Comparison of ENCODE assay signal across 13 cellular contexts in genomic region chr2:85257359-85258193, GRCh38.
DNase-seq lines count a peak whose midpoint lies in the region; FAIRE-seq and TF ChIP-seq lines count a peak whose summit lies in the region.
"Had no signal": no experiment of that assay in that cellular context is flagged by ENCODE, and none has a peak within 500 bp of the region (broad histone marks: within the 10 kb centered on the region; RNA-seq: fewer than 3 reads in every experiment).

No MANE protein-coding gene starts in this region.

- DNase-seq in ELF-1 (ENCODE audit: low read depth, low spot score) (peak; percentile 58), adipocyte (ENCODE audit: low read depth) (peak; percentile 60), kidney (no peak), adrenal gland (no peak), glomerular visceral epithelial cell (ENCODE audit: extremely low spot score) (no peak), DMS 273 treated with DMSO at 0.1 percent for 48 hours (lab: John Stamatoyannopoulos, UW) (no peak)
- no peak for DNase-seq in stimulated activated CD4-positive, alpha-beta T cell treated with anti-CD3 and anti-CD28 coated beads, Interleukin-15, amount 100 ng/mL, for 24 hours
- DNase-seq: activated CD4-positive, alpha-beta T cell treated with anti-CD3 and anti-CD28 coated beads, Interleukin-2, amount 50 U/mL, for 1 hour; activated naive CD4-positive, alpha-beta T cell treated with anti-CD3 and anti-CD28 coated beads, Interleukin-2, amount 10 ng/mL, durations not matched to agents 7 days and 5 days; NCI-H2107; SHP77; stimulated activated naive CD4-positive, alpha-beta T cell had no signal

- H3K4me1 ChIP-seq in adipocyte (ENCODE audit: control insufficient read depth, insufficient read depth, low read length): peaks cover 50% of the 10 kb centered on the region
- peaks cover 18 to 32% of the 10 kb centered on the region in 2 donors for H3K4me1 ChIP-seq in kidney (ENCODE audit: control insufficient read depth in 1 of 2, insufficient read depth in 1 of 2, low read depth in 1 of 2, low read length in 2 of 2)
- H3K4me1 ChIP-seq in skeletal muscle tissue (ENCODE audit: control insufficient read depth in 3 of 3, insufficient read depth in 3 of 3, low read length in 3 of 3): peaks cover 41 to 53% (median 50%) of the 10 kb centered on the region in 3 donors
- H3K4me1 ChIP-seq in adrenal gland (replicated peaks in 1 of 2): peaks cover 0 to 25% of the 10 kb centered on the region in 2 donors

- no peaks in the 10 kb centered on the region for H3K27me3 ChIP-seq in adipocyte (replicated peaks; ENCODE audit: control insufficient read depth, insufficient read depth, low read length)
- H3K27me3 ChIP-seq in skeletal muscle tissue (ENCODE audit: control insufficient read depth in 3 of 3, insufficient read depth in 3 of 3, low read length in 3 of 3): no peaks in the 10 kb centered on the region
- H3K27me3 ChIP-seq in adrenal gland: no peaks in the 10 kb centered on the region

- TF ChIP-seq CTCF in kidney (IDR thresholded peaks at IDR 0.05; ENCODE audit: borderline replicate concordance, extremely low read depth, insufficient read depth) (no peak), adrenal gland (IDR thresholded peaks at IDR 0.05) (no peak)

- intact Hi-C loops in kidney (cut with DNase I): no loop called here
- intact Hi-C loops in adrenal gland (cut with DNase I): no loop called here

- H3K4me3 ChIP-seq in adipocyte (ENCODE audit: low read length) (peak overlapping the region; percentile 24), kidney (ENCODE audit: low read length in 2 of 2) (no peak overlapping the region), skeletal muscle tissue (ENCODE audit: low read length in 3 of 3) (no peak overlapping the region), adrenal gland (no peak overlapping the region)

- peak overlapping the region; percentile 59 to 78 for H3K27ac ChIP-seq in kidney (ENCODE audit: low read depth in 2 of 2, low read length in 2 of 2)
- H3K27ac ChIP-seq in skeletal muscle tissue (ENCODE audit: low read depth, low read length): peak overlapping the region; percentile 66
- H3K27ac ChIP-seq in adrenal gland: peak overlapping the region in 2 of 5 donors; percentile 55 to 78

- no peak for FAIRE-seq in kidney (lab: Jason Lieb, UNC)

- 62 to 70% (median 69%) methylated on average over 10 to 13 of the region's 13 CpGs for WGBS in adrenal gland, 4 donors

- no peak for TF ChIP-seq POLR2A in adrenal gland (IDR thresholded peaks at IDR 0.05)

- H3K36me3 ChIP-seq in adipocyte (ENCODE audit: control insufficient read depth, insufficient read depth, low read length, severe bottlenecking): no peaks in the 10 kb centered on the region
- no peaks in the 10 kb centered on the region for H3K36me3 ChIP-seq in kidney (ENCODE audit: control insufficient read depth in 1 of 2, insufficient read depth in 2 of 2, low read length in 2 of 2)
- no peaks in the 10 kb centered on the region for H3K36me3 ChIP-seq in skeletal muscle tissue (ENCODE audit: control insufficient read depth in 3 of 3, insufficient read depth in 3 of 3, low read length in 3 of 3)
- no peaks in the 10 kb centered on the region for H3K36me3 ChIP-seq in adrenal gland (replicated peaks in 1 of 2)

- no peaks in the 10 kb centered on the region for H3K9me3 ChIP-seq in adipocyte (ENCODE audit: control insufficient read depth, low read length)
- H3K9me3 ChIP-seq in kidney (ENCODE audit: control insufficient read depth in 1 of 2, low read length in 2 of 2): no peaks in the 10 kb centered on the region
- H3K9me3 ChIP-seq in skeletal muscle tissue (ENCODE audit: control insufficient read depth in 3 of 3, low read length in 3 of 3): no peaks in the 10 kb centered on the region
- no peaks in the 10 kb centered on the region for H3K9me3 ChIP-seq in adrenal gland (replicated peaks in 1 of 3)

- H3K9ac ChIP-seq in adipocyte (ENCODE audit: low read length) (peak overlapping the region; percentile 39), kidney (ENCODE audit: low read length in 2 of 2) (peak overlapping the region in 1 of 2 donors; percentile 5), skeletal muscle tissue (ENCODE audit: low read depth in 1 of 3, low read length in 3 of 3) (peak overlapping the region; percentile 19 to 33 (median 30))

Comparison
In these comparisons a context has a peak if more than half of its experiments do, and no peak if none do; other contexts are left out.
1. DNase-seq: peak in ELF-1 (single experiment) and adipocyte (single experiment); none in kidney (single experiment), adrenal gland (0 of 7), glomerular visceral epithelial cell (single experiment), stimulated activated CD4-positive, alpha-beta T cell treated with anti-CD3 and anti-CD28 coated beads, Interleukin-15, amount 100 ng/mL, for 24 hours (single experiment) and DMS 273 treated with DMSO at 0.1 percent for 48 hours (single experiment).